32 cellular contexts compared by ENCODE assay signal in genomic region chr4:60315586-60315985, GRCh38.
"Had no signal": no experiment of that assay in that cellular context is flagged by ENCODE, and none has a peak within 500 bp of the region (broad histone marks: within the 10 kb centered on the region; RNA-seq: fewer than 3 reads in every experiment).

No MANE protein-coding gene starts in this region.

- H3K27me3 ChIP-seq: SJCRH30 had no signal

- H3K4me1 ChIP-seq: SJCRH30 had no signal

- DNase-seq: Karpas-422, KG1, NCI-H1048, NCI-H1092 treated with DMSO at 0.1 percent for 48 hours, NCI-H1105 treated with DMSO at 0.1 percent for 48 hours, NCI-H1417, NCI-H1436, NCI-H146, NCI-H1694, NCI-H187, NCI-H1930, NCI-H2029 treated with DMSO at 0.1 percent for 48 hours, NCI-H2081 treated with DMSO at 0.1 percent for 48 hours, NCI-H2107, NCI-H2171, NCI-H345, NCI-H446, NCI-H510A treated with DMSO at 0.1 percent for 48 hours, NCI-H524 treated with DMSO at 0.1 percent for 48 hours, NCI-H526 treated with DMSO at 0.1 percent for 48 hours, NCI-H774, PC-9, SHP77, SIG-M5, SJCRH30, SW 1271, T-helper 1 cell had no signal

- H2AFZ ChIP-seq: PC-9 had no signal

- H3K4me3 ChIP-seq: PC-9, SJCRH30, SK-N-MC had no signal

- H3K36me3 ChIP-seq: SJCRH30 had no signal

- H3K27ac ChIP-seq: PC-9, RWPE1, SJCRH30, SK-N-MC had no signal

- H3K9me3 ChIP-seq: SJCRH30 had no signal

- ATAC-seq: Panc1, Right ventricle myocardium inferior, SK-N-SH treated with all-trans-retinoic acid at 6 μM for 48 hours had no signal

- H3K4me2 ChIP-seq: PC-9 had no signal
